ENCODE assay signal across 8 cellular contexts in the genomic region with DNA sequence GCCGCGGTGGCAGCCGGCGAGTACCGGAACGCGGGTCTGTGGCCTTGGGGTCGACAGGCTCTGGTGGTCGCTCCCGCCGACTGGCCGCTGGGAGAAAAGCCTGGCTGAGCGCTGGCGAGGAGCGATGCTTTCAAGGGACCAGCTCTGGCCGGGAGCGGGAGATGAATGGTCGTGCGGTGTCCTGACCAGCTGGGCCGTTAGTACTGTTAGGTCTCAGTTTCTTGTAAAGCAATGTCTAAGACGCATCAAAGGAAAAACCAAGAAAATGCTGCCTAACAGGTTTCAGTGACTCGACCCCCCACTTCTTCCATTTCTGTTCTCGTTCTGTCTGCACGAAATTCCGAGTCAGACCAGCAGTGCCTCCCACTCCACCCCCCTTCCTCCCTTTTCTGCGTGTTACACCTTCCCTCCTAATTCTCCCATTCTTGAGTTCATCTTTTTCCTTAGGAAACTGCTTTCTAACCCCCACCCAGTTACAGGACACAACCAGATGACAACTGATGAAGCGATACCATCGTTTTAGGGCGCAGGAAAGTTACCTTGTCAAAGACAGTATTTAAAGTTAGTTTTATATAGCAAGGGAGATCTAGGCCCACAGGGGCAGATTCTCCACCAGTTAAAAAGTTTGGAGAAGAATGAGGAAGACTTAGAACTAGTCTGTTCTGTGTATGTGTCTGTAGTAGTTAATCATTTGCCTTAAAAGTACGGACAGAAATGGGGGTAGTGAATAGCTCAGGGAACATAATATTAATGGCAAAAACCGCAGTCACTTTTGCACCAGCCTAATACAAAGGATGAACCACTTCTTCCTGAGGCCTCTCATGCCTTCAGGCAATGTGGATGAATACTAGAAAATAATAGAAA. TPM values are rescaled to one million over a fixed set of nuclear protein-coding genes. Genes with fewer than 3 reads are reported as not detected.
DNase-seq lines count a peak whose midpoint lies in the region; ATAC-seq, FAIRE-seq and TF ChIP-seq lines count a peak whose summit lies in the region.

No MANE protein-coding gene starts in this region.

- no peak for TF ChIP-seq CTCF in right atrium auricular region (IDR thresholded peaks at IDR 0.05)

- DNase-seq in AG08396 (ENCODE audit: low spot score) (peak; percentile 22), right atrium auricular region (ENCODE audit: low spot score) (no peak), putamen (ENCODE audit: low spot score) (peak; percentile 14), RCC 7860 (ENCODE audit: low spot score) (no peak)
- no peak for DNase-seq in activated naive CD4-positive, alpha-beta T cell treated with anti-CD3 and anti-CD28 coated beads, Interleukin-2, amount 50 U/mL, for 72 hours (ENCODE audit: low spot score in 2 of 2)

- H3K27ac ChIP-seq in right atrium auricular region, result peak overlapping the region; percentile 95 to 99

- H3K27me3 ChIP-seq in right atrium auricular region, result no peaks in the 10 kb centered on the region

- peaks cover 10 to 12% of the 10 kb centered on the region in 2 donors for H3K36me3 Mint-ChIP-seq in activated naive CD4-positive, alpha-beta T cell treated with anti-CD3 and anti-CD28 coated beads, Interleukin-2, amount 50 U/mL, for 72 hours

- peak overlapping the region; percentile 99 for H3K27ac Mint-ChIP-seq in activated naive CD4-positive, alpha-beta T cell treated with anti-CD3 and anti-CD28 coated beads, Interleukin-2, amount 50 U/mL, for 72 hours

- H3K4me3 ChIP-seq in right atrium auricular region, result peak overlapping the region; percentile 76 to 93

- H3K9me3 Mint-ChIP-seq in activated naive CD4-positive, alpha-beta T cell treated with anti-CD3 and anti-CD28 coated beads, Interleukin-2, amount 50 U/mL, for 72 hours, result no peaks in the 10 kb centered on the region

- ATAC-seq in GM19025 (IDR thresholded peaks at IDR 0.05; ENCODE audit: low read depth, unreplicated experiment) (peak; percentile 4), HG03571 (IDR thresholded peaks at IDR 0.05; ENCODE audit: unreplicated experiment) (peak; percentile 9), GM21367 (IDR thresholded peaks at IDR 0.05; ENCODE audit: unreplicated experiment) (no peak)
- ATAC-seq in activated naive CD4-positive, alpha-beta T cell treated with anti-CD3 and anti-CD28 coated beads, Interleukin-2, amount 50 U/mL, for 72 hours, result peak in 1 of 2 donors; percentile 5

- FAIRE-seq in RCC 7860 (lab: Jason Lieb, UNC), result no peak

- H3K36me3 ChIP-seq in right atrium auricular region, result no peaks in the 10 kb centered on the region

- no peaks in the 10 kb centered on the region for H3K9me3 ChIP-seq in right atrium auricular region

- H3K4me1 ChIP-seq in right atrium auricular region, result peaks cover 0 to 50% of the 10 kb centered on the region in 2 donors

RNA-seq across cellular contexts. Expression of gene CUL5, which starts 1.0 kb away (rescaled TPM):
- total RNA-seq in activated naive CD4-positive, alpha-beta T cell treated with anti-CD3 and anti-CD28 coated beads, Interleukin-2, amount 50 U/mL, for 72 hours, result 10 to 100 TPM; 34.8 to 36.4 TPM
- 10 to 100 TPM; 19.2 to 26.4 TPM for total RNA-seq in right atrium auricular region

Comparison
In these comparisons a context has a peak if more than half of its experiments do, and no peak if none do; other contexts are left out.
1. DNase-seq: peak in AG08396 (single experiment) and putamen (single experiment); none in activated naive CD4-positive, alpha-beta T cell treated with anti-CD3 and anti-CD28 coated beads, Interleukin-2, amount 50 U/mL, for 72 hours (0 of 2), right atrium auricular region (single experiment) and RCC 7860 (single experiment).